In genomic region chr19:7710616-7711015, GRCh38 we compare ENCODE assay signal across 24 cellular contexts. TPM values are rescaled to one million over a fixed set of nuclear protein-coding genes. Genes with fewer than 3 reads are reported as not detected.
DNase-seq lines count a peak whose midpoint lies in the region; ATAC-seq and TF ChIP-seq lines count a peak whose summit lies in the region.
"Had no signal": no experiment of that assay in that cellular context is flagged by ENCODE, and none has a peak within 500 bp of the region (broad histone marks: within the 10 kb centered on the region; RNA-seq: fewer than 3 reads in every experiment).

No MANE protein-coding gene starts in this region.

- ATAC-seq in activated T-cell treated with anti-CD3 and anti-CD28 coated beads, Interleukin-2, amount 50 U/mL, for 72 hours (replicated peaks in 1 of 2): no peak
- no peak for ATAC-seq in activated T-cell treated with anti-CD3 and anti-CD28 coated beads, Interleukin-2, amount 50 U/mL, for 4 hours
- no peak for ATAC-seq in stimulated activated memory B cell treated with anti-CD40 and anti-IgM and Interleukin-4, amounts not matched to agents 10 μg/mL and 1 μg/mL and 100 μg/mL, for 72 hours
- no peak for ATAC-seq in HG02623 (IDR thresholded peaks at IDR 0.05; ENCODE audit: unreplicated experiment)
- ATAC-seq: CD8-positive, alpha-beta T cell had no signal

- peaks cover 34% of the 10 kb centered on the region for H3K4me1 Mint-ChIP-seq in activated T-cell treated with anti-CD3 and anti-CD28 coated beads, Interleukin-2, amount 50 U/mL, for 72 hours (ENCODE audit: low read depth)
- peaks cover 35% of the 10 kb centered on the region for H3K4me1 Mint-ChIP-seq in activated T-cell treated with anti-CD3 and anti-CD28 coated beads, Interleukin-2, amount 50 U/mL, for 4 hours (ENCODE audit: low read depth)
- H3K4me1 Mint-ChIP-seq in dendritic cell treated with granulocyte-macrophage colony-stimulating factor and Interleukin-4, amounts not matched to agents 40 ng/mL and 50 ng/mL, for 4 days (ENCODE audit: low read depth): peaks cover 76% of the 10 kb centered on the region
- H3K4me1 Mint-ChIP-seq in stimulated activated memory B cell treated with anti-CD40 and anti-IgM and Interleukin-4, amounts not matched to agents 10 μg/mL and 1 μg/mL and 100 μg/mL, for 72 hours: peaks cover 80% of the 10 kb centered on the region
- H3K4me1 Mint-ChIP-seq in Caco-2 (ENCODE audit: low read depth, unreplicated experiment): no peaks in the 10 kb centered on the region

- no peak overlapping the region for H3K4me3 Mint-ChIP-seq in activated T-cell treated with anti-CD3 and anti-CD28 coated beads, Interleukin-2, amount 50 U/mL, for 72 hours
- no peak overlapping the region for H3K4me3 Mint-ChIP-seq in activated T-cell treated with anti-CD3 and anti-CD28 coated beads, Interleukin-2, amount 50 U/mL, for 4 hours
- H3K4me3 Mint-ChIP-seq in dendritic cell treated with granulocyte-macrophage colony-stimulating factor and Interleukin-4, amounts not matched to agents 40 ng/mL and 50 ng/mL, for 4 days: no peak overlapping the region
- H3K4me3 Mint-ChIP-seq in stimulated activated memory B cell treated with anti-CD40 and anti-IgM and Interleukin-4, amounts not matched to agents 10 μg/mL and 1 μg/mL and 100 μg/mL, for 72 hours: no peak overlapping the region
- H3K4me3 Mint-ChIP-seq in Caco-2 (ENCODE audit: unreplicated experiment): no peak overlapping the region
- H3K4me3 Mint-ChIP-seq: CD8-positive, alpha-beta T cell had no signal

- no peak overlapping the region for H3K4me3 ChIP-seq in HL-60 (replicated peaks; ENCODE audit: insufficient read depth, low read length)
- no peak overlapping the region for H3K4me3 ChIP-seq in Caco-2 (ENCODE audit: low read depth, low read length)

- H3K9me3 Mint-ChIP-seq in activated T-cell treated with anti-CD3 and anti-CD28 coated beads, Interleukin-2, amount 50 U/mL, for 72 hours: no peaks in the 10 kb centered on the region
- no peaks in the 10 kb centered on the region for H3K9me3 Mint-ChIP-seq in activated T-cell treated with anti-CD3 and anti-CD28 coated beads, Interleukin-2, amount 50 U/mL, for 4 hours
- H3K9me3 Mint-ChIP-seq in dendritic cell treated with granulocyte-macrophage colony-stimulating factor and Interleukin-4, amounts not matched to agents 40 ng/mL and 50 ng/mL, for 4 days: no peaks in the 10 kb centered on the region
- peaks cover 3% of the 10 kb centered on the region for H3K9me3 Mint-ChIP-seq in stimulated activated memory B cell treated with anti-CD40 and anti-IgM and Interleukin-4, amounts not matched to agents 10 μg/mL and 1 μg/mL and 100 μg/mL, for 72 hours
- H3K9me3 Mint-ChIP-seq in Caco-2 (ENCODE audit: unreplicated experiment): no peaks in the 10 kb centered on the region
- H3K9me3 Mint-ChIP-seq: CD8-positive, alpha-beta T cell had no signal

- no peaks in the 10 kb centered on the region for H3K27me3 ChIP-seq in HL-60 (ENCODE audit: insufficient read depth, poor library complexity, severe bottlenecking)
- no peaks in the 10 kb centered on the region for H3K27me3 ChIP-seq in Caco-2 (replicated peaks; ENCODE audit: control insufficient read depth, insufficient read depth, low read length)

- intact Hi-C loops in dendritic cell treated with granulocyte-macrophage colony-stimulating factor and Interleukin-4, amounts not matched to agents 40 ng/mL and 50 ng/mL, for 4 days (cut with micrococcal nuclease): no loop called here
- intact Hi-C loops in Caco-2 (cut with micrococcal nuclease; ENCODE audit: unreplicated experiment): no loop called here

- H3K9me3 ChIP-seq in Caco-2: no peaks in the 10 kb centered on the region

- no peak for DNase-seq in activated T-cell treated with anti-CD3 and anti-CD28 coated beads, Interleukin-2, amount 50 U/mL, for 72 hours
- no peak for DNase-seq in activated T-cell treated with anti-CD3 and anti-CD28 coated beads, Interleukin-2, amount 50 U/mL, for 4 hours
- DNase-seq in HL-60 (ENCODE audit: low read depth in 1 of 2, low spot score in 1 of 2): peak in 1 of 2 experiments; percentile 28
- DNase-seq in Caco-2: no peak
- DNase-seq in RPMI8226: no peak
- DNase-seq: AML-193; Calu3; CD8-positive, alpha-beta T cell; DMS153; Kasumi-1; NCI-H1694; NCI-H2081; NCI-H2171; NCI-H345; NCI-H526; OCI-M1; Right ventricle myocardium superior had no signal

- H3K4me1 ChIP-seq in Caco-2: no peaks in the 10 kb centered on the region

- POLR2A ChIA-PET in Caco-2 (lab: Charles Lee): no interaction called here

- TF ChIP-seq CTCF in HL-60 (IDR thresholded peaks at IDR 0.05; ENCODE audit: insufficient read depth, low read length) (no peak), Caco-2 (IDR thresholded peaks at IDR 0.05; ENCODE audit: insufficient read depth in 1 of 2, low read depth in 1 of 2, low read length in 1 of 2, severe bottlenecking in 1 of 2, unreplicated experiment in 1 of 2) (no peak)

- H3K27me3 Mint-ChIP-seq in activated T-cell treated with anti-CD3 and anti-CD28 coated beads, Interleukin-2, amount 50 U/mL, for 72 hours (ENCODE audit: low read depth): peaks cover 5% of the 10 kb centered on the region
- no peaks in the 10 kb centered on the region for H3K27me3 Mint-ChIP-seq in activated T-cell treated with anti-CD3 and anti-CD28 coated beads, Interleukin-2, amount 50 U/mL, for 4 hours (ENCODE audit: low read depth)
- no peaks in the 10 kb centered on the region for H3K27me3 Mint-ChIP-seq in dendritic cell treated with granulocyte-macrophage colony-stimulating factor and Interleukin-4, amounts not matched to agents 40 ng/mL and 50 ng/mL, for 4 days
- no peaks in the 10 kb centered on the region for H3K27me3 Mint-ChIP-seq in stimulated activated memory B cell treated with anti-CD40 and anti-IgM and Interleukin-4, amounts not matched to agents 10 μg/mL and 1 μg/mL and 100 μg/mL, for 72 hours
- H3K27me3 Mint-ChIP-seq in Caco-2 (ENCODE audit: insufficient read depth, unreplicated experiment): no peaks in the 10 kb centered on the region

- H3K36me3 Mint-ChIP-seq in activated T-cell treated with anti-CD3 and anti-CD28 coated beads, Interleukin-2, amount 50 U/mL, for 72 hours (ENCODE audit: insufficient read depth in 2 of 2): peaks cover 0 to under 1% of the 10 kb centered on the region in 2 donors
- no peaks in the 10 kb centered on the region for H3K36me3 Mint-ChIP-seq in activated T-cell treated with anti-CD3 and anti-CD28 coated beads, Interleukin-2, amount 50 U/mL, for 4 hours (ENCODE audit: insufficient read depth)
- H3K36me3 Mint-ChIP-seq in dendritic cell treated with granulocyte-macrophage colony-stimulating factor and Interleukin-4, amounts not matched to agents 40 ng/mL and 50 ng/mL, for 4 days (ENCODE audit: low read depth): no peaks in the 10 kb centered on the region
- no peaks in the 10 kb centered on the region for H3K36me3 Mint-ChIP-seq in stimulated activated memory B cell treated with anti-CD40 and anti-IgM and Interleukin-4, amounts not matched to agents 10 μg/mL and 1 μg/mL and 100 μg/mL, for 72 hours
- H3K36me3 Mint-ChIP-seq in Caco-2 (ENCODE audit: insufficient read depth, unreplicated experiment): no peaks in the 10 kb centered on the region
- H3K36me3 Mint-ChIP-seq: CD8-positive, alpha-beta T cell had no signal

- CTCF ChIA-PET in Caco-2 (lab: Charles Lee): no interaction called here

- BruUV-seq in Caco-2 (replicated peaks; lab: Mats Ljungman, UMichigan): no TSS peak

- peak overlapping the region; percentile 77 for H3K27ac Mint-ChIP-seq in activated T-cell treated with anti-CD3 and anti-CD28 coated beads, Interleukin-2, amount 50 U/mL, for 72 hours
- peak overlapping the region; percentile 68 for H3K27ac Mint-ChIP-seq in dendritic cell treated with granulocyte-macrophage colony-stimulating factor and Interleukin-4, amounts not matched to agents 40 ng/mL and 50 ng/mL, for 4 days
- H3K27ac Mint-ChIP-seq in stimulated activated memory B cell treated with anti-CD40 and anti-IgM and Interleukin-4, amounts not matched to agents 10 μg/mL and 1 μg/mL and 100 μg/mL, for 72 hours: peak overlapping the region; percentile 100
- no peak overlapping the region for H3K27ac Mint-ChIP-seq in Caco-2 (ENCODE audit: unreplicated experiment)
- H3K27ac Mint-ChIP-seq: CD8-positive, alpha-beta T cell had no signal

- peak overlapping the region; percentile 11; the same call in 1 of the 2 replicates for H3K27ac ChIP-seq in HL-60 (replicated peaks)

- H3K36me3 ChIP-seq in Caco-2 (ENCODE audit: control insufficient read depth, insufficient read depth, low read length): no peaks in the 10 kb centered on the region

RNA-seq across cellular contexts. Expression of gene FCER2, which starts 8.7 kb away (rescaled TPM):
- total RNA-seq in activated T-cell treated with anti-CD3 and anti-CD28 coated beads, Interleukin-2, amount 50 U/mL, for 72 hours: 1 to 10 TPM; 2.3 to 7.7 TPM
- 10 to 100 TPM in 2 of 3 donors, 1 to 10 TPM in 1; 6.9 to 52.7 (median 20.5) TPM for total RNA-seq in activated T-cell treated with anti-CD3 and anti-CD28 coated beads, Interleukin-2, amount 50 U/mL, for 4 hours
- total RNA-seq in Caco-2 (2022): not detected in 2 replicates
- total RNA-seq: A172, Calu3, G401, H4, MCF 10A had no signal

RNA-seq across cellular contexts. Expression of gene CLEC4G, which starts 21.3 kb away (rescaled TPM):
- total RNA-seq in activated T-cell treated with anti-CD3 and anti-CD28 coated beads, Interleukin-2, amount 50 U/mL, for 72 hours: not detected
- not detected for total RNA-seq in activated T-cell treated with anti-CD3 and anti-CD28 coated beads, Interleukin-2, amount 50 U/mL, for 4 hours
- not detected in 2 replicates for total RNA-seq in Caco-2 (2022)
- total RNA-seq: A172; Calu3; CD8-positive, alpha-beta T cell; G401; H4; MCF 10A had no signal

RNA-seq across cellular contexts. Expression of gene TRAPPC5, which starts 30.0 kb away (rescaled TPM):
- 10 to 100 TPM; 73.0 to 78.2 TPM for total RNA-seq in activated T-cell treated with anti-CD3 and anti-CD28 coated beads, Interleukin-2, amount 50 U/mL, for 72 hours
- total RNA-seq in activated T-cell treated with anti-CD3 and anti-CD28 coated beads, Interleukin-2, amount 50 U/mL, for 4 hours: 100 to 1,000 TPM in 1 of 3 donors, 10 to 100 TPM in 2; 81.3 to 112 (median 89.8) TPM
- total RNA-seq in Caco-2 (2022): 80.3 and 83.4 TPM in 2 replicates

RNA-seq across cellular contexts. Expression of gene MCEMP1, which starts 33.7 kb away (rescaled TPM):
- total RNA-seq in activated T-cell treated with anti-CD3 and anti-CD28 coated beads, Interleukin-2, amount 50 U/mL, for 72 hours: not detected
- total RNA-seq in activated T-cell treated with anti-CD3 and anti-CD28 coated beads, Interleukin-2, amount 50 U/mL, for 4 hours: not detected
- not detected in 2 replicates for total RNA-seq in Caco-2 (2022)
- total RNA-seq: A172, Calu3, G401, H4 had no signal

RNA-seq across cellular contexts. Expression of gene CD209, which starts 36.7 kb away (rescaled TPM):
- not detected for total RNA-seq in activated T-cell treated with anti-CD3 and anti-CD28 coated beads, Interleukin-2, amount 50 U/mL, for 72 hours
- not detected for total RNA-seq in activated T-cell treated with anti-CD3 and anti-CD28 coated beads, Interleukin-2, amount 50 U/mL, for 4 hours
- total RNA-seq in Caco-2 (2022): not detected in 2 replicates
- total RNA-seq: A172; Calu3; CD8-positive, alpha-beta T cell; G401; MCF 10A had no signal
